8 cellular contexts compared by ENCODE assay signal in the genomic region with DNA sequence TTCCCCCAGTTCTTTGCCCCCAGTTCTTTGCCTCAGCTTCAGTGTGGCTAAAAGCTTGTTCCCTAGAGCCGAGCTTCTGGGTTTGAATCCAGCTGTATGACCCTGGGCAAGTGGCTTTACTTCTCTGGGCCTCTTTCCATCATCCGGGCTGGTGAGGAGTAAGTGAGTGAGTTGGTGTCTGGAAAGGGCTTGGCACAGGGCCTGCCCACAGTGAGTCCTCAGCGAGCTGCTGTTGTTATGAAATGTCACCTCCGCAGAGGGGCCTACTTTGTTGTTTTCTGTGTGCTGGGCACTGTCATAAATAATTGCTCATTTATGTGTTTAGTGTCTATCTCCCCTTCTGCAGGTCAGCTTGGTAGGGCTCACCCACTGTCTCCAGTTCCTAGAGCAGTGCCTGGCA. TPM values are rescaled to one million over a fixed set of nuclear protein-coding genes. Genes with fewer than 3 reads are reported as not detected.
DNase-seq lines count a peak whose midpoint lies in the region; ATAC-seq, FAIRE-seq and TF ChIP-seq lines count a peak whose summit lies in the region.

No MANE protein-coding gene starts in this region.

- H4K12ac ChIP-seq in trophoblast cell (ENCODE audit: low read depth, low read length) = no peak overlapping the region

- H3K4me3 ChIP-seq in OCI-LY3 (ENCODE audit: low read length) (peak overlapping the region; percentile 42), colonic mucosa (no peak overlapping the region), trophoblast cell (ENCODE audit: low read depth, low read length) (no peak overlapping the region)

- H2BK5ac ChIP-seq in trophoblast cell (ENCODE audit: low read depth, low read length, poor library complexity) = no peak overlapping the region

- H2BK12ac ChIP-seq in trophoblast cell (ENCODE audit: low read length) = peak overlapping the region; percentile 91

- H4K8ac ChIP-seq in trophoblast cell (ENCODE audit: low read depth, low read length) = peak overlapping the region; percentile 13

- peak overlapping the region; percentile 92 for H3K4me2 ChIP-seq in OCI-LY3 (ENCODE audit: low read length)
- H3K4me2 ChIP-seq in trophoblast cell (ENCODE audit: low read length) = no peak overlapping the region

- peak overlapping the region; percentile 98 for H3K27ac ChIP-seq in OCI-LY3 (ENCODE audit: low read length)
- peak overlapping the region; percentile 12 for H3K27ac ChIP-seq in colonic mucosa
- H3K27ac ChIP-seq in trophoblast cell (ENCODE audit: low read depth, low read length) = no peak overlapping the region

- H3K9ac ChIP-seq in OCI-LY3 (ENCODE audit: low read length) = peak overlapping the region; percentile 66
- H3K9ac ChIP-seq in colonic mucosa (ENCODE audit: low read depth in 2 of 2, low read length in 2 of 2) = peak overlapping the region; percentile 53 to 60
- H3K9ac ChIP-seq in trophoblast cell (ENCODE audit: low read length) = no peak overlapping the region

- peak overlapping the region; percentile 28 for H2BK120ac ChIP-seq in trophoblast cell (ENCODE audit: insufficient read depth, low read length, poor library complexity)

- peaks cover 93% of the 10 kb centered on the region for H3K4me1 ChIP-seq in OCI-LY3 (ENCODE audit: low read length)
- H3K4me1 ChIP-seq in colonic mucosa = peaks cover 24% of the 10 kb centered on the region
- H3K4me1 ChIP-seq in trophoblast cell (ENCODE audit: control insufficient read depth in 1 of 2, insufficient read depth in 2 of 2, low read length in 2 of 2) = peaks cover 42 to 52% of the 10 kb centered on the region in 2 experiments

- no peak for FAIRE-seq in urothelium cell line (lab: Jason Lieb, UNC)

- no peak for ATAC-seq in HG02852 (IDR thresholded peaks at IDR 0.05; ENCODE audit: unreplicated experiment)
- ATAC-seq in HG02973 (IDR thresholded peaks at IDR 0.05; ENCODE audit: unreplicated experiment) = no peak

- H3K27me3 ChIP-seq in OCI-LY3 (ENCODE audit: low read depth, low read length) (no peaks in the 10 kb centered on the region), colonic mucosa (no peaks in the 10 kb centered on the region), trophoblast cell (ENCODE audit: insufficient read depth, low read length) (no peaks in the 10 kb centered on the region)

- H3K79me1 ChIP-seq in trophoblast cell (ENCODE audit: low read length) = peaks cover 28% of the 10 kb centered on the region

- H3K14ac ChIP-seq in trophoblast cell (ENCODE audit: low read length) = peak overlapping the region; percentile 31

- H2AK5ac ChIP-seq in trophoblast cell (ENCODE audit: low read length) = peak overlapping the region; percentile 84

- H3K36me3 ChIP-seq in OCI-LY3 (replicated peaks; ENCODE audit: low read depth, low read length) (peaks cover 21% of the 10 kb centered on the region), colonic mucosa (no peaks in the 10 kb centered on the region), trophoblast cell (ENCODE audit: control insufficient read depth in 1 of 2, insufficient read depth in 2 of 2, low read length in 2 of 2) (peaks cover 7 to 13% of the 10 kb centered on the region in 2 experiments)

- peak overlapping the region; percentile 61 for H3K18ac ChIP-seq in trophoblast cell (ENCODE audit: low read length)

- no CpG with 5 or more reads among the region's 4 CpGs for WGBS in trophoblast cell (ENCODE audit: extremely low coverage, insufficient coverage, insufficient read length)

- H3K9me3 ChIP-seq in OCI-LY3 (ENCODE audit: insufficient read depth, low read length) (no peaks in the 10 kb centered on the region), colonic mucosa (no peaks in the 10 kb centered on the region), trophoblast cell (ENCODE audit: insufficient read depth, low read depth, low read length) (no peaks in the 10 kb centered on the region)

- no peaks in the 10 kb centered on the region for H4K20me1 ChIP-seq in OCI-LY3 (ENCODE audit: insufficient read depth, low read length)

- H3K23ac ChIP-seq in trophoblast cell (ENCODE audit: low read length) = no peak overlapping the region

- no peak for TF ChIP-seq CTCF in OCI-LY3 (IDR thresholded peaks at IDR 0.05; ENCODE audit: low read depth, low read length)
- no peak for TF ChIP-seq CTCF in colonic mucosa (IDR thresholded peaks at IDR 0.05)

- DNase-seq in GM04503 (ENCODE audit: low read depth) (peak; percentile 35), colonic mucosa (no peak), trophoblast cell (no peak), urothelium cell line (ENCODE audit: low spot score) (no peak), NAMALWA (ENCODE audit: low spot score) (no peak)

- peak overlapping the region; percentile 23 for H4K91ac ChIP-seq in trophoblast cell (ENCODE audit: low read depth, low read length)

- H2AFZ ChIP-seq in OCI-LY3 (ENCODE audit: low read depth, low read length) (no peak overlapping the region), trophoblast cell (ENCODE audit: insufficient read depth, low read length, poor library complexity) (no peak overlapping the region)

- intact Hi-C loops in colonic mucosa (cut with DNase I) = no loop called here

- peak overlapping the region; percentile 60 for H3K4ac ChIP-seq in trophoblast cell (ENCODE audit: low read depth, low read length)

- H3K79me2 ChIP-seq in OCI-LY3 (ENCODE audit: low read length) (peaks cover 85% of the 10 kb centered on the region), trophoblast cell (ENCODE audit: control insufficient read depth, insufficient read depth, low read length, poor library complexity) (peaks cover 14% of the 10 kb centered on the region)

RNA-seq across cellular contexts. Expression of gene SLC6A6, which starts 31.7 kb away (rescaled TPM):
- 10 to 100 TPM in 1 of 2 donors, 1 to 10 TPM in 1; 7.2 to 13.0 TPM for total RNA-seq in colonic mucosa
- polyA plus RNA-seq in trophoblast cell (2013) = 64.5 and 69.3 TPM in 2 replicates
